In the genomic region with DNA sequence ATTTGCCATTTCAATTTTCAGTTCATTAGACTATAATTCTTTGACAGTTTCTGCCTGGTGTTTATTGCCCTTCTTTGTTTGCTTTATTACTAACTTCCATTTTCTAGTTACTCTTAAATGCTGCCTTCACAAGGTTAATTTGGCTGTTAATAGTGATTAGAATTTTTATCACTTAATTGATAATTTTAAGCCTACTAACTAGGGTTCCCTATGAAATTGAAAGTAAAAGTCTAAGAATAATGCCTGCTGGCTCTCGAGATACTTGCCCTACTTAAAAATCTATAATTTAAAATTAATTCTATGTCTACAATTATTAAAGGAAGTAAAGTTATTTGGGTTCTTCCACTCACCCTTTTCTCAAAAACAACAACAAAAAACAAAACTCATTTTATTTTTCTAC, we compare ENCODE assay signal across 17 cellular contexts.
DNase-seq lines count a peak whose midpoint lies in the region; ATAC-seq and TF ChIP-seq lines count a peak whose summit lies in the region.
"Had no signal": no experiment of that assay in that cellular context is flagged by ENCODE, and none has a peak within 500 bp of the region (broad histone marks: within the 10 kb centered on the region; RNA-seq: fewer than 3 reads in every experiment).

No MANE protein-coding gene starts in this region.

- H3K36me3 ChIP-seq in Loucy (ENCODE audit: insufficient read depth, low read length) (peaks cover 39% of the 10 kb centered on the region), osteoblast (ENCODE audit: insufficient read depth, low read length) (peaks cover 15% of the 10 kb centered on the region), HAP-1 (replicated peaks) (no peaks in the 10 kb centered on the region)
- H3K36me3 ChIP-seq: uterus had no signal

- no peaks in the 10 kb centered on the region for H3K9me3 ChIP-seq in Loucy (ENCODE audit: insufficient read depth, low read depth, low read length)
- H3K9me3 ChIP-seq in osteoblast (ENCODE audit: low read depth, low read length) = no peaks in the 10 kb centered on the region
- H3K9me3 ChIP-seq in HAP-1 = no peaks in the 10 kb centered on the region
- H3K9me3 ChIP-seq: esophagus muscularis mucosa, uterus had no signal

- CTCF ChIA-PET in activated CD8-positive, alpha-beta memory T cell treated with anti-CD3 and anti-CD28 coated beads, Interleukin-2, amount 10 ng/mL, durations not matched to agents 7 days and 5 days (lab: Charles Lee) = no interaction called here

- peak overlapping the region; percentile 64 for H3K27ac Mint-ChIP-seq in activated CD8-positive, alpha-beta memory T cell treated with anti-CD3 and anti-CD28 coated beads, Interleukin-2, amount 10 ng/mL, durations not matched to agents 7 days and 5 days
- H3K27ac Mint-ChIP-seq: activated naive CD8-positive, alpha-beta T cell had no signal

- peak overlapping the region; percentile 33 for H3K4me2 ChIP-seq in Loucy (ENCODE audit: low read depth, low read length, poor library complexity, severe bottlenecking)
- H3K4me2 ChIP-seq in osteoblast (ENCODE audit: insufficient read depth, low read length) = peak overlapping the region; percentile 39

- 0 out of 2 replicates have a peak, but pooled peaks cover 4% of the 10 kb centered on the region for H3K79me2 ChIP-seq in Loucy (ENCODE audit: insufficient read depth, low read length)
- peaks cover 71% of the 10 kb centered on the region for H3K79me2 ChIP-seq in osteoblast (ENCODE audit: insufficient read depth, low read length)

- no peaks in the 10 kb centered on the region for H4K20me1 ChIP-seq in Loucy (ENCODE audit: insufficient read depth, low read length, poor library complexity, severe bottlenecking)
- peaks cover 11% of the 10 kb centered on the region for H4K20me1 ChIP-seq in osteoblast (ENCODE audit: insufficient read depth, low read length)

- no peaks in the 10 kb centered on the region for H3K27me3 ChIP-seq in Loucy (ENCODE audit: insufficient read depth, low read length, poor library complexity, severe bottlenecking)
- H3K27me3 ChIP-seq in dorsolateral prefrontal cortex = no peaks in the 10 kb centered on the region
- H3K27me3 ChIP-seq in osteoblast (ENCODE audit: insufficient read depth, low read length) = no peaks in the 10 kb centered on the region
- H3K27me3 ChIP-seq in HAP-1 (ENCODE audit: low read depth) = no peaks in the 10 kb centered on the region
- H3K27me3 ChIP-seq: esophagus muscularis mucosa, uterus had no signal

- no peaks in the 10 kb centered on the region for H3K27me3 Mint-ChIP-seq in activated CD8-positive, alpha-beta memory T cell treated with anti-CD3 and anti-CD28 coated beads, Interleukin-2, amount 10 ng/mL, durations not matched to agents 7 days and 5 days
- H3K27me3 Mint-ChIP-seq: activated naive CD8-positive, alpha-beta T cell had no signal

- H3K4me3 ChIP-seq in Loucy (ENCODE audit: low read length, poor library complexity, severe bottlenecking) (no peak overlapping the region), dorsolateral prefrontal cortex (peak overlapping the region in 36 of 59 donors; percentile 0 to 48 (median 18)), osteoblast (ENCODE audit: insufficient read depth, low read length) (no peak overlapping the region), HAP-1 (no peak overlapping the region)
- H3K4me3 ChIP-seq: esophagus muscularis mucosa, uterus had no signal

- TF ChIP-seq CTCF in Loucy (conservative IDR thresholded peaks at IDR 0.05; ENCODE audit: low read length) (no peak), dorsolateral prefrontal cortex (IDR thresholded peaks at IDR 0.05 in 54 of 56, conservative IDR thresholded peaks at IDR 0.05 in 2 of 56; ENCODE audit: low read depth in 1 of 56, partially characterized antibody in 56 of 56) (no peak), osteoblast (IDR thresholded peaks at IDR 0.05; ENCODE audit: extremely low read depth, low read depth, low read length) (no peak)

- H3F3A ChIP-seq in Loucy (ENCODE audit: low read depth) = no peaks in the 10 kb centered on the region

- H3K4me3 Mint-ChIP-seq in activated CD8-positive, alpha-beta memory T cell treated with anti-CD3 and anti-CD28 coated beads, Interleukin-2, amount 10 ng/mL, durations not matched to agents 7 days and 5 days = peak overlapping the region; percentile 54
- H3K4me3 Mint-ChIP-seq: activated naive CD8-positive, alpha-beta T cell had no signal

- no peaks in the 10 kb centered on the region for H3K4me1 ChIP-seq in Loucy (ENCODE audit: insufficient read depth, low read length, poor library complexity, severe bottlenecking)
- H3K4me1 ChIP-seq in osteoblast (ENCODE audit: insufficient read depth, low read length) = no peaks in the 10 kb centered on the region
- H3K4me1 ChIP-seq in HAP-1 = no peaks in the 10 kb centered on the region
- H3K4me1 ChIP-seq: uterus had no signal

- H3K9ac ChIP-seq in Loucy (ENCODE audit: low read depth, low read length, poor library complexity, severe bottlenecking) = peak overlapping the region; percentile 30

- intact Hi-C loops in dorsolateral prefrontal cortex (cut with DNase I) = no loop called here

- in situ Hi-C loops in HAP-1 (cut with MboI; ENCODE audit: low sequenced_read_pairs) = no loop called here

- no peak for ATAC-seq in activated CD8-positive, alpha-beta memory T cell treated with anti-CD3 and anti-CD28 coated beads, Interleukin-2, amount 10 ng/mL, durations not matched to agents 7 days and 5 days

- no peak overlapping the region for H3K27ac ChIP-seq in dorsolateral prefrontal cortex
- H3K27ac ChIP-seq in osteoblast (ENCODE audit: low read depth, low read length) = no peak overlapping the region
- H3K27ac ChIP-seq: esophagus muscularis mucosa, uterus had no signal

- no peak overlapping the region for H2AFZ ChIP-seq in Loucy (ENCODE audit: low read length)
- no peak overlapping the region for H2AFZ ChIP-seq in osteoblast (ENCODE audit: low read length)

- H3K4me1 Mint-ChIP-seq in activated CD8-positive, alpha-beta memory T cell treated with anti-CD3 and anti-CD28 coated beads, Interleukin-2, amount 10 ng/mL, durations not matched to agents 7 days and 5 days = peaks cover 6% of the 10 kb centered on the region

- DNase-seq in activated CD8-positive, alpha-beta memory T cell treated with anti-CD3 and anti-CD28 coated beads, Interleukin-2, amount 10 ng/mL, durations not matched to agents 7 days and 5 days = no peak
- no peak for DNase-seq in activated CD8-positive, alpha-beta memory T cell treated with anti-CD3 and anti-CD28 coated beads, Interleukin-2, amount 50 U/mL, for 4 hours
- DNase-seq in dorsolateral prefrontal cortex (no peak), osteoblast (ENCODE audit: insufficient read length, low spot score, missing footprints) (no peak), HAP-1 (ENCODE audit: low spot score in 2 of 2) (no peak), SIG-M5 treated with dmso at 0.1 percent for 504 hours (lab: John Stamatoyannopoulos, UW; ENCODE audit: unreplicated experiment) (no peak), kidney tubule cell (ENCODE audit: low spot score) (no peak)
- DNase-seq: dermis blood vessel endothelial cell, head of caudate nucleus, midbrain, NCI-H1436 treated with DMSO at 0.1 percent for 48 hours, NCI-H226, retina, uterus had no signal

- H3K9me3 Mint-ChIP-seq in activated CD8-positive, alpha-beta memory T cell treated with anti-CD3 and anti-CD28 coated beads, Interleukin-2, amount 10 ng/mL, durations not matched to agents 7 days and 5 days (ENCODE audit: low read depth) = no peaks in the 10 kb centered on the region

- H3K9me2 ChIP-seq in Loucy (replicated peaks; ENCODE audit: low read depth, low read length) = no peaks in the 10 kb centered on the region

- peaks cover 41% of the 10 kb centered on the region for H3K36me3 Mint-ChIP-seq in activated CD8-positive, alpha-beta memory T cell treated with anti-CD3 and anti-CD28 coated beads, Interleukin-2, amount 10 ng/mL, durations not matched to agents 7 days and 5 days

Comparison
In these comparisons a context has a peak if more than half of its experiments do, and no peak if none do; other contexts are left out.
1. H3K4me3 ChIP-seq: peak in dorsolateral prefrontal cortex (36 of 59); none in Loucy (single experiment), osteoblast (single experiment) and HAP-1 (single experiment).